1 cellular context compared by ENCODE assay signal in the genomic region with DNA sequence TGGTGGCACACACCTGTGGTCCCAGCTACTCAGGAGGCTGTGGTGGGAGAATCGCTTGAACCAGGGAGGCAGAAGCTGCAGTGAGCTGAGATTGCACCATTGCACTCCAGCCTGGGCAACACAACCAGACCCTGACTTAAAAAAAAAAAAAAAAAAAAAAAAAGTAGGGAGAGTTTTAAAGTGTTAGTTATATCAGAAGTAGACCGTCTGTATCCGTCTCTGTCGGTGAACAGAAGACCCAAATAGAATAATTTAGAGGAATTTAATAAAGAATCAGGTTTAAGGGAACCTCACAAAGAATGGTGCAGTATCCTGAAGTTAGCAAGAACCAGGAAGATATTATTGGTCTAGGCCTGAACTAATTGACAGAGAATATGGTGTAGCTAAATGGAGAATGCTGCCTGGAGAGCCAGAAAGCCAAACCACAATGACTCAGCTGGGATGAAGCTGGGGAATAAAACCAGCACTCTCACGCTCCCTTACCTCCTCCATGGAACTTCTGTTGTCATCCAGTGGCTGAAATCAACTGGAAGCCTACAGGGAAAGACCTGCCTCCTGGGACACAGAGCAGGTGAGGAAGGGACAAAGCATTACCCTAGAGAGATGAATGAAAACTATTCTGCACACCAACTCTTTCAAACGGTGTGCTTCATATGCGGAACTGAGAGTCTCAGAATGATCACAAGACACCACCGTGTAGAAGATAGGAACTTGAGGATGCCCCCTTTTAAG.
TF ChIP-seq lines count a peak whose summit lies in the region.

No MANE protein-coding gene starts in this region.

TF ChIP-seq in GM23338, 12 proteins besides CTCF, POLR2A, EP300 and RAD21 (continued from another document):
- TF ChIP-seq, protein P1, sequence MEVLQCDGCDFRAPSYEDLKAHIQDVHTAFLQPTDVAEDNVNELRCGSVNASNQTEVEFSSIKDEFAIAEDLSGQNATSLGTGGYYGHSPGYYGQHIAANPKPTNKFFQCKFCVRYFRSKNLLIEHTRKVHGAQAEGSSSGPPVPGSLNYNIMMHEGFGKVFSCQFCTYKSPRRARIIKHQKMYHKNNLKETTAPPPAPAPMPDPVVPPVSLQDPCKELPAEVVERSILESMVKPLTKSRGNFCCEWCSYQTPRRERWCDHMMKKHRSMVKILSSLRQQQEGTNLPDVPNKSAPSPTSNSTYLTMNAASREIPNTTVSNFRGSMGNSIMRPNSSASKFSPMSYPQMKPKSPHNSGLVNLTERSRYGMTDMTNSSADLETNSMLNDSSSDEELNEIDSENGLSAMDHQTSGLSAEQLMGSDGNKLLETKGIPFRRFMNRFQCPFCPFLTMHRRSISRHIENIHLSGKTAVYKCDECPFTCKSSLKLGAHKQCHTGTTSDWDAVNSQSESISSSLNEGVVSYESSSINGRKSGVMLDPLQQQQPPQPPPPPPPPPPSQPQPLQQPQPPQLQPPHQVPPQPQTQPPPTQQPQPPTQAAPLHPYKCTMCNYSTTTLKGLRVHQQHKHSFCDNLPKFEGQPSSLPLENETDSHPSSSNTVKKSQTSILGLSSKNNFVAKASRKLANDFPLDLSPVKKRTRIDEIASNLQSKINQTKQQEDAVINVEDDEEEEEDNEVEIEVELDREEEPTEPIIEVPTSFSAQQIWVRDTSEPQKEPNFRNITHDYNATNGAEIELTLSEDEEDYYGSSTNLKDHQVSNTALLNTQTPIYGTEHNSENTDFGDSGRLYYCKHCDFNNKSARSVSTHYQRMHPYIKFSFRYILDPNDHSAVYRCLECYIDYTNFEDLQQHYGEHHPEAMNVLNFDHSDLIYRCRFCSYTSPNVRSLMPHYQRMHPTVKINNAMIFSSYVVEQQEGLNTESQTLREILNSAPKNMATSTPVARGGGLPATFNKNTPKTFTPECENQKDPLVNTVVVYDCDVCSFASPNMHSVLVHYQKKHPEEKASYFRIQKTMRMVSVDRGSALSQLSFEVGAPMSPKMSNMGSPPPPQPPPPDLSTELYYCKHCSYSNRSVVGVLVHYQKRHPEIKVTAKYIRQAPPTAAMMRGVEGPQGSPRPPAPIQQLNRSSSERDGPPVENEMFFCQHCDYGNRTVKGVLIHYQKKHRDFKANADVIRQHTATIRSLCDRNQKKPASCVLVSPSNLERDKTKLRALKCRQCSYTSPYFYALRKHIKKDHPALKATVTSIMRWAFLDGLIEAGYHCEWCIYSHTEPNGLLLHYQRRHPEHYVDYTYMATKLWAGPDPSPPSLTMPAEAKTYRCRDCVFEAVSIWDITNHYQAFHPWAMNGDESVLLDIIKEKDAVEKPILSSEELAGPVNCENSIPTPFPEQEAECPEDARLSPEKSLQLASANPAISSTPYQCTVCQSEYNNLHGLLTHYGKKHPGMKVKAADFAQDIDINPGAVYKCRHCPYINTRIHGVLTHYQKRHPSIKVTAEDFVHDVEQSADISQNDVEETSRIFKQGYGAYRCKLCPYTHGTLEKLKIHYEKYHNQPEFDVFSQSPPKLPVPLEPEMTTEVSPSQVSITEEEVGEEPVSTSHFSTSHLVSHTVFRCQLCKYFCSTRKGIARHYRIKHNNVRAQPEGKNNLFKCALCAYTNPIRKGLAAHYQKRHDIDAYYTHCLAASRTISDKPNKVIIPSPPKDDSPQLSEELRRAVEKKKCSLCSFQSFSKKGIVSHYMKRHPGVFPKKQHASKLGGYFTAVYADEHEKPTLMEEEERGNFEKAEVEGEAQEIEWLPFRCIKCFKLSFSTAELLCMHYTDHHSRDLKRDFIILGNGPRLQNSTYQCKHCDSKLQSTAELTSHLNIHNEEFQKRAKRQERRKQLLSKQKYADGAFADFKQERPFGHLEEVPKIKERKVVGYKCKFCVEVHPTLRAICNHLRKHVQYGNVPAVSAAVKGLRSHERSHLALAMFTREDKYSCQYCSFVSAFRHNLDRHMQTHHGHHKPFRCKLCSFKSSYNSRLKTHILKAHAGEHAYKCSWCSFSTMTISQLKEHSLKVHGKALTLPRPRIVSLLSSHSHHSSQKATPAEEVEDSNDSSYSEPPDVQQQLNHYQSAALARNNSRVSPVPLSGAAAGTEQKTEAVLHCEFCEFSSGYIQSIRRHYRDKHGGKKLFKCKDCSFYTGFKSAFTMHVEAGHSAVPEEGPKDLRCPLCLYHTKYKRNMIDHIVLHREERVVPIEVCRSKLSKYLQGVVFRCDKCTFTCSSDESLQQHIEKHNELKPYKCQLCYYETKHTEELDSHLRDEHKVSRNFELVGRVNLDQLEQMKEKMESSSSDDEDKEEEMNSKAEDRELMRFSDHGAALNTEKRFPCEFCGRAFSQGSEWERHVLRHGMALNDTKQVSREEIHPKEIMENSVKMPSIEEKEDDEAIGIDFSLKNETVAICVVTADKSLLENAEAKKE (CRISPR knock-in tag; IDR thresholded peaks at IDR 0.05): no peak
- no peak for TF ChIP-seq CREB1 (CRISPR knock-in tag; IDR thresholded peaks at IDR 0.05; ENCODE audit: low read depth)
- TF ChIP-seq, protein P2, sequence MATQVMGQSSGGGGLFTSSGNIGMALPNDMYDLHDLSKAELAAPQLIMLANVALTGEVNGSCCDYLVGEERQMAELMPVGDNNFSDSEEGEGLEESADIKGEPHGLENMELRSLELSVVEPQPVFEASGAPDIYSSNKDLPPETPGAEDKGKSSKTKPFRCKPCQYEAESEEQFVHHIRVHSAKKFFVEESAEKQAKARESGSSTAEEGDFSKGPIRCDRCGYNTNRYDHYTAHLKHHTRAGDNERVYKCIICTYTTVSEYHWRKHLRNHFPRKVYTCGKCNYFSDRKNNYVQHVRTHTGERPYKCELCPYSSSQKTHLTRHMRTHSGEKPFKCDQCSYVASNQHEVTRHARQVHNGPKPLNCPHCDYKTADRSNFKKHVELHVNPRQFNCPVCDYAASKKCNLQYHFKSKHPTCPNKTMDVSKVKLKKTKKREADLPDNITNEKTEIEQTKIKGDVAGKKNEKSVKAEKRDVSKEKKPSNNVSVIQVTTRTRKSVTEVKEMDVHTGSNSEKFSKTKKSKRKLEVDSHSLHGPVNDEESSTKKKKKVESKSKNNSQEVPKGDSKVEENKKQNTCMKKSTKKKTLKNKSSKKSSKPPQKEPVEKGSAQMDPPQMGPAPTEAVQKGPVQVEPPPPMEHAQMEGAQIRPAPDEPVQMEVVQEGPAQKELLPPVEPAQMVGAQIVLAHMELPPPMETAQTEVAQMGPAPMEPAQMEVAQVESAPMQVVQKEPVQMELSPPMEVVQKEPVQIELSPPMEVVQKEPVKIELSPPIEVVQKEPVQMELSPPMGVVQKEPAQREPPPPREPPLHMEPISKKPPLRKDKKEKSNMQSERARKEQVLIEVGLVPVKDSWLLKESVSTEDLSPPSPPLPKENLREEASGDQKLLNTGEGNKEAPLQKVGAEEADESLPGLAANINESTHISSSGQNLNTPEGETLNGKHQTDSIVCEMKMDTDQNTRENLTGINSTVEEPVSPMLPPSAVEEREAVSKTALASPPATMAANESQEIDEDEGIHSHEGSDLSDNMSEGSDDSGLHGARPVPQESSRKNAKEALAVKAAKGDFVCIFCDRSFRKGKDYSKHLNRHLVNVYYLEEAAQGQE (IDR thresholded peaks at IDR 0.05; ENCODE audit: unreplicated experiment): no peak
- no peak for TF ChIP-seq STAT1 (IDR thresholded peaks at IDR 0.05; ENCODE audit: unreplicated experiment)
- TF ChIP-seq ZNF331 (CRISPR knock-in tag; IDR thresholded peaks at IDR 0.05; ENCODE audit: low read depth): no peak
- TF ChIP-seq JUNB (IDR thresholded peaks at IDR 0.05; ENCODE audit: unreplicated experiment): no peak
